Comparison of ENCODE assay signal across 7 cellular contexts in the genomic region with DNA sequence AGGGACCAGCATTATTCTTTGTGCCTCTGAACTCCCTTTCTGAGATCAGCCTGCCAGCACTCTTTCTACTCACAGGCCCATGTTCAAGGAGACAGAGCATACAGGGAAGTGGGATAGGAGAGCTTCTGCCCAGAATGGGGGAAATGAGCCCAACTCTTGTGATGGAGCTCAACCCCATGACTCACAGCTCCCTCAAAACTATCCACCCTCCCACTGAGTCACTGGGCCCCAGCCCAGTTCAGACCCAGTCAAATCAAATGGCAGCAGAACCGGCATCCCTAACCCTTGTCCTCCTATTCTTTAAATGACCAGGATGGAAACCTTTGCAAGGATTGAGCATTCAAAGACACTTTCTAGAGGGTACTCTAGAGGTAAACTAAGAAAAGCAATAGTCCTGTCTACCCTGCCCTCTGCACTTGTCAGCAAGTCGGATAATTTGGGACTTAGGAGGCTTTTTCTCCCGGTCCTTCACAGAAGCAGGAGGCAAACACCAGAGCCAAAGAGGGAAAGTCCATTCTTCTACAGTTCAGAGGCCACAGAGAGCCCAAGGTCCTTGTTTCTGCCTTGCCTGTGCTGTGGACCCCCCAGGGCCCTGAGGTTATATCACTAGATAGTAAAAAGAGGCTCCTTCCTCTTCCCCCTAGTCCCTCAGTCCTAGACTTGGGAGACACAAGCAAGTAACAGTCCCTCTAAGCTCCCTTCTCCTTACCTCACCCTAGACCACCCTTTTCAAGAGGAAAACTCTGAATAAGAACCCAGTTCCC. TPM values are rescaled to one million over a fixed set of nuclear protein-coding genes. Genes with fewer than 3 reads are reported as not detected.
DNase-seq lines count a peak whose midpoint lies in the region; ATAC-seq and TF ChIP-seq lines count a peak whose summit lies in the region.

No MANE protein-coding gene starts in this region.

- H3K27me3 Mint-ChIP-seq in activated T-helper 17 cell treated with anti-CD3 and anti-CD28 coated beads, Interleukin-2, amount 50 U/mL, for 72 hours, result no peaks in the 10 kb centered on the region

- H3K4me3 ChIP-seq in left ventricle myocardium inferior, result peak overlapping the region; percentile 93
- peak overlapping the region; percentile 67 for H3K4me3 ChIP-seq in skeletal muscle satellite cell (ENCODE audit: low read length)

- no peak for TF ChIP-seq CTCF in left ventricle myocardium inferior (IDR thresholded peaks at IDR 0.05; ENCODE audit: borderline replicate concordance)

- ATAC-seq in activated T-helper 17 cell treated with anti-CD3 and anti-CD28 coated beads, Interleukin-2, amount 50 U/mL, for 72 hours (replicated peaks), result no peak
- ATAC-seq in GM21423 (IDR thresholded peaks at IDR 0.05; ENCODE audit: unreplicated experiment) (no peak), GM19467 (IDR thresholded peaks at IDR 0.05; ENCODE audit: unreplicated experiment) (no peak)

- intact Hi-C loops in left ventricle myocardium inferior (cut with micrococcal nuclease), result loop anchor here (10.0 kb wide), 1 partner anchor 142 kb away; no protein-coding TSS in a partner anchor

- no peaks in the 10 kb centered on the region for H3K27me3 ChIP-seq in left ventricle myocardium inferior (ENCODE audit: low read depth)
- no peaks in the 10 kb centered on the region for H3K27me3 ChIP-seq in skeletal muscle satellite cell (ENCODE audit: control insufficient read depth, insufficient read depth, low read length)

- H3K9me3 ChIP-seq in left ventricle myocardium inferior (replicated peaks), result no peaks in the 10 kb centered on the region
- no peaks in the 10 kb centered on the region for H3K9me3 ChIP-seq in skeletal muscle satellite cell (replicated peaks; ENCODE audit: low read length)

- peaks cover 74% of the 10 kb centered on the region for H3K4me1 ChIP-seq in left ventricle myocardium inferior
- peaks cover 62% of the 10 kb centered on the region for H3K4me1 ChIP-seq in skeletal muscle satellite cell (ENCODE audit: control insufficient read depth, insufficient read depth, low read length)

- peak overlapping the region; percentile 79 for H3K4me3 Mint-ChIP-seq in activated T-helper 17 cell treated with anti-CD3 and anti-CD28 coated beads, Interleukin-2, amount 50 U/mL, for 72 hours

- peaks cover 27% of the 10 kb centered on the region for H3K4me1 Mint-ChIP-seq in activated T-helper 17 cell treated with anti-CD3 and anti-CD28 coated beads, Interleukin-2, amount 50 U/mL, for 72 hours

- H3K4me2 ChIP-seq in skeletal muscle satellite cell (ENCODE audit: low read length), result peak overlapping the region; percentile 89

- peak overlapping the region; percentile 85 for H3K9ac ChIP-seq in skeletal muscle satellite cell (ENCODE audit: low read depth, low read length)

- peaks cover 13% of the 10 kb centered on the region for H3K36me3 ChIP-seq in left ventricle myocardium inferior
- peaks cover 19% of the 10 kb centered on the region for H3K36me3 ChIP-seq in skeletal muscle satellite cell (ENCODE audit: insufficient read depth, low read length)

- H3K27ac ChIP-seq in left ventricle myocardium inferior (replicated peaks), result peak overlapping the region; percentile 95

- DNase-seq in HS-5 (ENCODE audit: low read depth) (peak; percentile 56), left ventricle myocardium inferior (no peak), KG1 (lab: John Stamatoyannopoulos, UW) (no peak)

- H3K27ac Mint-ChIP-seq in activated T-helper 17 cell treated with anti-CD3 and anti-CD28 coated beads, Interleukin-2, amount 50 U/mL, for 72 hours, result peak overlapping the region; percentile 79

- no peaks in the 10 kb centered on the region for H3K9me3 Mint-ChIP-seq in activated T-helper 17 cell treated with anti-CD3 and anti-CD28 coated beads, Interleukin-2, amount 50 U/mL, for 72 hours

- H3K36me3 Mint-ChIP-seq in activated T-helper 17 cell treated with anti-CD3 and anti-CD28 coated beads, Interleukin-2, amount 50 U/mL, for 72 hours (ENCODE audit: low read depth), result peaks cover 9% of the 10 kb centered on the region

RNA-seq across cellular contexts. Expression of gene ATOSB, which starts 3.2 kb away (rescaled TPM):
- total RNA-seq in activated T-helper 17 cell treated with anti-CD3 and anti-CD28 coated beads, Interleukin-2, amount 50 U/mL, for 72 hours, result 10 to 100 TPM; 10.6 to 18.8 TPM
- 17.0 TPM for total RNA-seq in left ventricle myocardium inferior
- total RNA-seq in skeletal muscle satellite cell (2012; rRNA removed), result 18.8 and 27.1 TPM in 2 replicates

RNA-seq across cellular contexts. Expression of gene STOML2, which starts 9.5 kb away (rescaled TPM):
- total RNA-seq in activated T-helper 17 cell treated with anti-CD3 and anti-CD28 coated beads, Interleukin-2, amount 50 U/mL, for 72 hours, result 100 to 1,000 TPM; 117 to 226 TPM
- total RNA-seq in left ventricle myocardium inferior, result 132 TPM
- total RNA-seq in skeletal muscle satellite cell (2012; rRNA removed), result 216 and 241 TPM in 2 replicates

RNA-seq across cellular contexts. Expression of gene PIGO, which starts 16.0 kb away (rescaled TPM):
- 10 to 100 TPM; 15.0 to 16.6 TPM for total RNA-seq in activated T-helper 17 cell treated with anti-CD3 and anti-CD28 coated beads, Interleukin-2, amount 50 U/mL, for 72 hours
- 9.4 TPM for total RNA-seq in left ventricle myocardium inferior
- total RNA-seq in skeletal muscle satellite cell (2012; rRNA removed), result 9.9 and 10.9 TPM in 2 replicates

RNA-seq across cellular contexts. Expression of gene FANCG, which starts 32.7 kb away (rescaled TPM):
- 100 to 1,000 TPM in 1 of 2 donors, 10 to 100 TPM in 1; 94.2 to 124 TPM for total RNA-seq in activated T-helper 17 cell treated with anti-CD3 and anti-CD28 coated beads, Interleukin-2, amount 50 U/mL, for 72 hours
- total RNA-seq in left ventricle myocardium inferior, result 5.6 TPM
- 26.1 and 32.1 TPM in 2 replicates for total RNA-seq in skeletal muscle satellite cell (2012; rRNA removed)

RNA-seq across cellular contexts. Expression of gene VCP, which starts 40.0 kb away (rescaled TPM):
- total RNA-seq in activated T-helper 17 cell treated with anti-CD3 and anti-CD28 coated beads, Interleukin-2, amount 50 U/mL, for 72 hours, result 100 to 1,000 TPM; 235 to 322 TPM
- 253 TPM for total RNA-seq in left ventricle myocardium inferior
- total RNA-seq in skeletal muscle satellite cell (2012; rRNA removed), result 309 and 346 TPM in 2 replicates
